13 cellular contexts compared by ENCODE assay signal in the genomic region with DNA sequence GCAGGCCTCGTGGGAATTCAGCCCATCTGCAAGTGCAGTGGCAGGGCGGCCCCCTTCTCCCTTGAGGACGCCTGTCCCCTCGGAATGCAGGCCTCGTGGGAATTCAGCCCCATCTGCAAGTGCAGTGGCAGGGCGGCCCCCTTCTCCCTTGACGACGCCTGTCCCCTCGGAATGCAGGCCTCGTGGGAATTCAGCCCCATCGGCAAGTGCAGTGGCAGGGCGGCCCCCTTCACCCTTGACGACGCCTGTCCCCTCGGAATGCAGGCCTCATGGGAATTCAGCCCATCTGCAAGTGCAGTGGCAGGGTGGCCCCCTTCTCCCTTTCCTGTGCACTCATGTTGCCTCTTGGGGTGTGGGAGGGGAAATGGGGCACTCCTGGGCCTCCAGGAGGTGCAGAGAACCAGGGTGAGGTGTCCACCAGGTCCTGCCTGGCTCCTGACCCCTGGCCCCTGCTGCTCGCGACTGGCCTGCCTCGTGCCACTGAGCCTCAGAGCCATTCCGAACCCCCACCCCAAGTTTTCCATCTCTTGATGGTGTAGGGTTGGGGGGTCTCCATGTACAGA. TPM values are rescaled to one million over a fixed set of nuclear protein-coding genes. Genes with fewer than 3 reads are reported as not detected.
DNase-seq lines count a peak whose midpoint lies in the region; ATAC-seq and TF ChIP-seq lines count a peak whose summit lies in the region.
"Had no signal": no experiment of that assay in that cellular context is flagged by ENCODE, and none has a peak within 500 bp of the region (broad histone marks: within the 10 kb centered on the region; RNA-seq: fewer than 3 reads in every experiment).

No MANE protein-coding gene starts in this region.

- no peak overlapping the region for H3K27ac ChIP-seq in BLaER1
- no peak overlapping the region for H3K27ac ChIP-seq in neuronal stem cell (replicated peaks; ENCODE audit: low read length)
- no peak overlapping the region for H3K27ac ChIP-seq in suprapubic skin
- H3K27ac ChIP-seq: A549 had no signal

- no peaks in the 10 kb centered on the region for H3K36me3 Mint-ChIP-seq in activated B cell treated with CpG ODN at 0.5 μM for 24 hours (ENCODE audit: low read depth)
- H3K36me3 Mint-ChIP-seq: CD4-positive, CD25-positive, alpha-beta regulatory T cell had no signal

- peak overlapping the region; percentile 56 for H3K14ac ChIP-seq in neuronal stem cell (ENCODE audit: low read length)

- no peak for TF ChIP-seq POLR2A in suprapubic skin (IDR thresholded peaks at IDR 0.05)

- no peak overlapping the region for H3K27ac Mint-ChIP-seq in activated B cell treated with CpG ODN at 0.5 μM for 24 hours
- H3K27ac Mint-ChIP-seq: GM23338, H9 had no signal

- H3K4me2 ChIP-seq in BLaER1 = peak overlapping the region; percentile 48
- no peak overlapping the region for H3K4me2 ChIP-seq in neuronal stem cell (ENCODE audit: insufficient read depth, low read length, poor library complexity, severe bottlenecking)
- H3K4me2 ChIP-seq: A549, GM23338 had no signal

- H3K9ac ChIP-seq in BLaER1 = no peak overlapping the region
- H3K9ac ChIP-seq in neuronal stem cell (ENCODE audit: low read depth, low read length, poor library complexity) = peak overlapping the region; percentile 44

- H3K23ac ChIP-seq in neuronal stem cell (ENCODE audit: low read depth, low read length, poor library complexity) = peak overlapping the region; percentile 85

- H2BK12ac ChIP-seq in neuronal stem cell (ENCODE audit: low read length) = no peak overlapping the region

- H3K36me3 ChIP-seq in BLaER1 (no peaks in the 10 kb centered on the region), neuronal stem cell (replicated peaks in 1 of 2; ENCODE audit: control insufficient read depth in 2 of 2, insufficient read depth in 2 of 2, low read length in 2 of 2) (no peaks in the 10 kb centered on the region), suprapubic skin (no peaks in the 10 kb centered on the region)

- peaks cover 13% of the 10 kb centered on the region; the same call in 1 of the 2 replicates for H3K9me3 ChIP-seq in BLaER1
- peaks cover 2 to 6% of the 10 kb centered on the region in 2 donors for H3K9me3 ChIP-seq in neuronal stem cell (replicated peaks in 1 of 2; ENCODE audit: control insufficient read depth in 2 of 2, insufficient read depth in 1 of 2, low read depth in 1 of 2, low read length in 2 of 2)
- H3K9me3 ChIP-seq in suprapubic skin = no peaks in the 10 kb centered on the region
- H3K9me3 ChIP-seq: A549 had no signal

- H4K91ac ChIP-seq in neuronal stem cell (ENCODE audit: low read depth, low read length, poor library complexity) = no peak overlapping the region

- peaks cover 2% of the 10 kb centered on the region for H3K79me1 ChIP-seq in neuronal stem cell (ENCODE audit: low read depth, low read length)

- peak overlapping the region; percentile 48 for H3K18ac ChIP-seq in neuronal stem cell (ENCODE audit: low read length)

- no peak overlapping the region for H3K4me3 Mint-ChIP-seq in activated B cell treated with CpG ODN at 0.5 μM for 24 hours
- H3K4me3 Mint-ChIP-seq: CD4-positive, CD25-positive, alpha-beta regulatory T cell; GM23338 had no signal

- no peak for TF ChIP-seq EP300 in suprapubic skin (IDR thresholded peaks at IDR 0.05)

- intact Hi-C loops in activated B cell treated with CpG ODN at 0.5 μM for 24 hours (cut with micrococcal nuclease) = loop anchor here (1.0 kb wide), 1 partner anchor 13 kb away; a partner anchor contains a TSS

- no peak overlapping the region for H2BK15ac ChIP-seq in neuronal stem cell (ENCODE audit: low read length)

- TF ChIP-seq CTCF in activated B cell treated with CpG ODN at 0.5 μM for 24 hours (IDR thresholded peaks at IDR 0.05) = no peak
- no peak for TF ChIP-seq CTCF in suprapubic skin (IDR thresholded peaks at IDR 0.05)

- H3K4me1 ChIP-seq in BLaER1 = peaks cover 30% of the 10 kb centered on the region
- peaks cover 9% of the 10 kb centered on the region in 2 donors for H3K4me1 ChIP-seq in neuronal stem cell (ENCODE audit: control insufficient read depth in 2 of 2, insufficient read depth in 1 of 2, low read depth in 1 of 2, low read length in 2 of 2)
- H3K4me1 ChIP-seq in suprapubic skin = peaks cover 32% of the 10 kb centered on the region

- DNase-seq in D341Med (ENCODE audit: low spot score) (peak; percentile 76), activated B cell treated with CpG ODN at 0.5 μM for 24 hours (peak; percentile 50), neuronal stem cell (ENCODE audit: low spot score) (no peak), suprapubic skin (ENCODE audit: low spot score in 2 of 2) (no peak), cerebellar nuclear complex (lab: John Stamatoyannopoulos, UW) (no peak)
- DNase-seq: CD4-positive, CD25-positive, alpha-beta regulatory T cell; DMS 273 treated with DMSO at 0.1 percent for 48 hours; H9; IMR-90 had no signal

- WGBS in neuronal stem cell (ENCODE audit: extremely low coverage in 2 of 2, insufficient read length in 2 of 2, insufficient replicate concordance in 1 of 2), 2 donors = no CpG with 5 or more reads among the region's 19 CpGs
- WGBS in suprapubic skin = 26% methylated on average over 9 of the region's 19 CpGs

- CTCF ChIA-PET in activated B cell treated with CpG ODN at 0.5 μM for 24 hours (lab: Charles Lee) = no interaction called here

- no peak overlapping the region for H2BK5ac ChIP-seq in neuronal stem cell (ENCODE audit: low read length)

- H3K27me3 ChIP-seq in BLaER1 (peaks cover 98% of the 10 kb centered on the region), neuronal stem cell (ENCODE audit: control insufficient read depth in 3 of 3, insufficient read depth in 3 of 3, low read depth in 1 of 3, low read length in 3 of 3) (peaks cover 30 to 87% (median 81%) of the 10 kb centered on the region in 3 experiments), suprapubic skin (peaks cover 94% of the 10 kb centered on the region)

- no peak overlapping the region for H2BK120ac ChIP-seq in neuronal stem cell (ENCODE audit: low read depth, low read length)

- peaks cover 24% of the 10 kb centered on the region for H3K27me3 Mint-ChIP-seq in activated B cell treated with CpG ODN at 0.5 μM for 24 hours

- H3K9me3 Mint-ChIP-seq in activated B cell treated with CpG ODN at 0.5 μM for 24 hours = no peaks in the 10 kb centered on the region

- H4K8ac ChIP-seq in neuronal stem cell (ENCODE audit: low read depth, low read length) = no peak overlapping the region

- H2AFZ ChIP-seq in neuronal stem cell (ENCODE audit: low read length) = no peak overlapping the region
- H2AFZ ChIP-seq: GM23338 had no signal

- H3K4me1 Mint-ChIP-seq in activated B cell treated with CpG ODN at 0.5 μM for 24 hours = peaks cover 31% of the 10 kb centered on the region

- POLR2A ChIA-PET in activated B cell treated with CpG ODN at 0.5 μM for 24 hours (lab: Charles Lee) = no interaction called here

- peak overlapping the region; percentile 75 for H2AK5ac ChIP-seq in neuronal stem cell (ENCODE audit: low read depth, low read length)

- H3K4ac ChIP-seq in neuronal stem cell (ENCODE audit: low read length) = peak overlapping the region; percentile 66

- H3K4me3 ChIP-seq in BLaER1 = 0 out of 2 replicates have a peak overlapping the region, but pooled peaks have one; percentile 4
- H3K4me3 ChIP-seq in neuronal stem cell (ENCODE audit: low read length in 2 of 2) = no peak overlapping the region
- H3K4me3 ChIP-seq in suprapubic skin = no peak overlapping the region
- H3K4me3 ChIP-seq: A549, GM23338 had no signal

- peaks cover 90% of the 10 kb centered on the region for H4K20me1 ChIP-seq in BLaER1

- ATAC-seq in activated B cell treated with CpG ODN at 0.5 μM for 24 hours (ENCODE audit: low read depth) = peak; percentile 33
- ATAC-seq: GM23338 had no signal

RNA-seq across cellular contexts. Expression of a gene that starts 6.7 kb away (rescaled TPM):
- 0.15 TPM in 1 of 2 replicates, not detected in the other for total RNA-seq in activated B cell treated with CpG ODN at 0.5 μM for 24 hours
- 0.13 TPM for polyA plus RNA-seq in neuronal stem cell (2013, experiment 1 of 2)
- polyA plus RNA-seq in neuronal stem cell (2013, experiment 2 of 2) = 0.15 TPM
- total RNA-seq in suprapubic skin = under 1 TPM in 1 of 4 donors, not detected in 3; 0.30 TPM
- total RNA-seq: IMR-90 had no signal
- polyA plus RNA-seq: BJ had no signal

RNA-seq across cellular contexts. Expression of a gene that starts 11.5 kb away (rescaled TPM):
- total RNA-seq in activated B cell treated with CpG ODN at 0.5 μM for 24 hours (4.2 and 5.6 TPM in 2 replicates), suprapubic skin (10 to 100 TPM in 3 of 4 donors, 1 to 10 TPM in 1; 9.0 to 19.9 (median 12.0) TPM)
- polyA plus RNA-seq in neuronal stem cell (2013, experiment 1 of 2) = 67.8 TPM
- polyA plus RNA-seq in neuronal stem cell (2013, experiment 2 of 2) = 66.3 TPM

RNA-seq across cellular contexts. Expression of a gene that starts 13.1 kb away (rescaled TPM):
- total RNA-seq in activated B cell treated with CpG ODN at 0.5 μM for 24 hours = 24.7 and 32.9 TPM in 2 replicates
- 6.9 TPM for polyA plus RNA-seq in neuronal stem cell (2013, experiment 1 of 2)
- 5.7 TPM for polyA plus RNA-seq in neuronal stem cell (2013, experiment 2 of 2)
- 10 to 100 TPM; 11.0 to 33.1 (median 19.7) TPM for total RNA-seq in suprapubic skin

RNA-seq across cellular contexts. Expression of a gene that starts 26.6 kb away (rescaled TPM):
- total RNA-seq in activated B cell treated with CpG ODN at 0.5 μM for 24 hours (16.3 and 16.4 TPM in 2 replicates), suprapubic skin (10 to 100 TPM; 19.5 to 27.6 (median 23.8) TPM)
- polyA plus RNA-seq in neuronal stem cell (2013, experiment 1 of 2) = 5.4 TPM
- 5.2 TPM for polyA plus RNA-seq in neuronal stem cell (2013, experiment 2 of 2)

Comparison
In these comparisons a context has a peak if more than half of its experiments do, and no peak if none do; other contexts are left out.
1. DNase-seq: peak in D341Med (single experiment) and activated B cell treated with CpG ODN at 0.5 μM for 24 hours (single experiment); none in neuronal stem cell (single experiment), suprapubic skin (0 of 2) and cerebellar nuclear complex (0 of 2).